Comparison of ENCODE assay signal across 17 cellular contexts in genomic region chr17:8673621-8674020, GRCh38. TPM values are rescaled to one million over a fixed set of nuclear protein-coding genes. Genes with fewer than 3 reads are reported as not detected.
DNase-seq lines count a peak whose midpoint lies in the region; ATAC-seq and TF ChIP-seq lines count a peak whose summit lies in the region.
"Had no signal": no experiment of that assay in that cellular context is flagged by ENCODE, and none has a peak within 500 bp of the region (broad histone marks: within the 10 kb centered on the region; RNA-seq: fewer than 3 reads in every experiment).

No MANE protein-coding gene starts in this region.

- no peaks in the 10 kb centered on the region for H3K27me3 ChIP-seq in upper lobe of left lung
- H3K27me3 ChIP-seq: sigmoid colon had no signal

- H3K4me3 ChIP-seq in cardiac fibroblast (replicated peaks in 1 of 2; ENCODE audit: low read depth in 2 of 2, low read length in 2 of 2), result no peak overlapping the region
- no peak overlapping the region for H3K4me3 ChIP-seq in upper lobe of left lung
- H3K4me3 ChIP-seq: sigmoid colon had no signal

- ATAC-seq in upper lobe of left lung (ENCODE audit: low FRiP score in 2 of 2) (peak; percentile 45 to 77), HG02759 (IDR thresholded peaks at IDR 0.05; ENCODE audit: unreplicated experiment) (no peak)
- ATAC-seq: naive thymus-derived CD4-positive, alpha-beta T cell; Panc1 had no signal

- no peak for TF ChIP-seq CTCF in cardiac fibroblast (IDR thresholded peaks at IDR 0.05; ENCODE audit: low read depth, low read length)
- no peak for TF ChIP-seq CTCF in upper lobe of left lung (IDR thresholded peaks at IDR 0.05)

- TF ChIP-seq EP300 in upper lobe of left lung (IDR thresholded peaks at IDR 0.05), result no peak

- no peaks in the 10 kb centered on the region for H3K9me3 ChIP-seq in upper lobe of left lung

- no peaks in the 10 kb centered on the region for H3K36me3 ChIP-seq in upper lobe of left lung
- H3K36me3 ChIP-seq: sigmoid colon had no signal

- no peak for TF ChIP-seq POLR2A in upper lobe of left lung (IDR thresholded peaks at IDR 0.05)

- 47 to 70% methylated on average over 1 of the region's 1 CpG for WGBS in upper lobe of left lung, 2 donors

- peak; percentile 12 for DNase-seq in DMS 273 (lab: John Stamatoyannopoulos, UW; ENCODE audit: unreplicated experiment)
- no peak for DNase-seq in DMS 273 treated with DMSO at 0.1 percent for 48 hours (lab: John Stamatoyannopoulos, UW)
- peak; percentile 91 to 95 for DNase-seq in cardiac fibroblast (ENCODE audit: low read depth in 2 of 2)
- peak; percentile 83 for DNase-seq in left kidney (ENCODE audit: low read depth, low spot score)
- no peak for DNase-seq in upper lobe of left lung
- DNase-seq in NCI-H146 (lab: John Stamatoyannopoulos, UW), result no peak
- DNase-seq in ACHN, result no peak
- DNase-seq: activated CD4-positive, alpha-beta T cell treated with anti-CD3 and anti-CD28 coated beads, Interleukin-2, amount 50 U/mL, for 48 hours; activated effector memory CD4-positive, alpha-beta T cell treated with anti-CD3 and anti-CD28 coated beads, Interleukin-2, amount 50 U/mL, for 16 hours; caudate nucleus; DMS53; immature natural killer cell; naive thymus-derived CD4-positive, alpha-beta T cell; sigmoid colon had no signal

- peak overlapping the region; percentile 13 to 72 (median 50) for H3K27ac ChIP-seq in upper lobe of left lung
- H3K27ac ChIP-seq: 22Rv1 had no signal

- in situ Hi-C loops in ACHN (cut with HindIII; ENCODE audit: low pct_ligation_motif_present, low pct_unique_long_range_greater_than_20kb, low sequenced_read_pairs), result no loop called here

- peaks cover 0 to 13% (median 4%) of the 10 kb centered on the region in 4 donors for H3K4me1 ChIP-seq in upper lobe of left lung

RNA-seq across cellular contexts. Expression of gene MYH10, which starts 43.1 kb away (rescaled TPM):
- total RNA-seq in upper lobe of left lung, result 100 to 1,000 TPM in 3 of 6 donors, 10 to 100 TPM in 3; 73.3 to 246 (median 99.6) TPM

Comparison
In these comparisons a context has a peak if more than half of its experiments do, and no peak if none do; other contexts are left out.
1. DNase-seq: peak in DMS 273 (single experiment), cardiac fibroblast (2 of 2) and left kidney (single experiment); none in DMS 273 treated with DMSO at 0.1 percent for 48 hours (single experiment), upper lobe of left lung (0 of 2), NCI-H146 (single experiment) and ACHN (single experiment).